ENCODE assay signal across 1 cellular context in the genomic region with DNA sequence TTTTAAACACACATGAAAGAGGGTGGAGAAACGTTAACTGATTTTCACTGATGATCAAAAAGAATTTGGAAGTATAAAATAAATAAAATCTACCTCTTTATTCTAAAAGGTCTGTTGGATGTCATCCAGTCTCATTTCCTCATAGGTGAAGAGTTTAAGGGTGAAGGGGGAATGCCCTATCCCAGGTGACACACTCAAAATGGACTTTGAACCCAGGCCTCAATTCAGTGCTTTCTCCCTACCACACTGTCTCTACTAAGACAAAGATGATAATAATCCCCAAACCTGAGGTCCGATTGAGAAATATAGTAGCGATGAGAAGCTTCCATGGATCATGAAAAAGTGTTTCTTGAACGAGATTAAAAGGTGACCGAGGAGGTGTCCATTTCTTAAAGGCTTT.
TF ChIP-seq lines count a peak whose summit lies in the region.

No MANE protein-coding gene starts in this region.

TF ChIP-seq in liver, 16 proteins besides CTCF, POLR2A, EP300 and RAD21 (continued from another document):
- peak; percentile 91 for TF ChIP-seq HNF4G (IDR thresholded peaks at IDR 0.05)
- peak; percentile 53 for TF ChIP-seq FOXA1 (IDR thresholded peaks at IDR 0.05)
- peak; percentile 92 for TF ChIP-seq NR2F2 (IDR thresholded peaks at IDR 0.05)
- peak; percentile 82 to 91 for TF ChIP-seq JUND (IDR thresholded peaks at IDR 0.05)
- TF ChIP-seq YY1 (IDR thresholded peaks at IDR 0.05) = peak; percentile 47
- TF ChIP-seq MAX (IDR thresholded peaks at IDR 0.05) = peak; percentile 67
- TF ChIP-seq GABPA (IDR thresholded peaks at IDR 0.05 in 1 of 2, conservative IDR thresholded peaks at IDR 0.05 in 1 of 2) = no peak
- TF ChIP-seq EGR1 (IDR thresholded peaks at IDR 0.05; ENCODE audit: low read depth in 2 of 2) = peak; percentile 30 to 44
- peak; percentile 48 for TF ChIP-seq FOXA2 (IDR thresholded peaks at IDR 0.05)
- TF ChIP-seq RXRA (IDR thresholded peaks at IDR 0.05) = peak; percentile 100
- TF ChIP-seq, protein P1, sequence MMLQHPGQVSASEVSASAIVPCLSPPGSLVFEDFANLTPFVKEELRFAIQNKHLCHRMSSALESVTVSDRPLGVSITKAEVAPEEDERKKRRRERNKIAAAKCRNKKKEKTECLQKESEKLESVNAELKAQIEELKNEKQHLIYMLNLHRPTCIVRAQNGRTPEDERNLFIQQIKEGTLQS (IDR thresholded peaks at IDR 0.05) = peak; percentile 82
- TF ChIP-seq, protein P2, sequence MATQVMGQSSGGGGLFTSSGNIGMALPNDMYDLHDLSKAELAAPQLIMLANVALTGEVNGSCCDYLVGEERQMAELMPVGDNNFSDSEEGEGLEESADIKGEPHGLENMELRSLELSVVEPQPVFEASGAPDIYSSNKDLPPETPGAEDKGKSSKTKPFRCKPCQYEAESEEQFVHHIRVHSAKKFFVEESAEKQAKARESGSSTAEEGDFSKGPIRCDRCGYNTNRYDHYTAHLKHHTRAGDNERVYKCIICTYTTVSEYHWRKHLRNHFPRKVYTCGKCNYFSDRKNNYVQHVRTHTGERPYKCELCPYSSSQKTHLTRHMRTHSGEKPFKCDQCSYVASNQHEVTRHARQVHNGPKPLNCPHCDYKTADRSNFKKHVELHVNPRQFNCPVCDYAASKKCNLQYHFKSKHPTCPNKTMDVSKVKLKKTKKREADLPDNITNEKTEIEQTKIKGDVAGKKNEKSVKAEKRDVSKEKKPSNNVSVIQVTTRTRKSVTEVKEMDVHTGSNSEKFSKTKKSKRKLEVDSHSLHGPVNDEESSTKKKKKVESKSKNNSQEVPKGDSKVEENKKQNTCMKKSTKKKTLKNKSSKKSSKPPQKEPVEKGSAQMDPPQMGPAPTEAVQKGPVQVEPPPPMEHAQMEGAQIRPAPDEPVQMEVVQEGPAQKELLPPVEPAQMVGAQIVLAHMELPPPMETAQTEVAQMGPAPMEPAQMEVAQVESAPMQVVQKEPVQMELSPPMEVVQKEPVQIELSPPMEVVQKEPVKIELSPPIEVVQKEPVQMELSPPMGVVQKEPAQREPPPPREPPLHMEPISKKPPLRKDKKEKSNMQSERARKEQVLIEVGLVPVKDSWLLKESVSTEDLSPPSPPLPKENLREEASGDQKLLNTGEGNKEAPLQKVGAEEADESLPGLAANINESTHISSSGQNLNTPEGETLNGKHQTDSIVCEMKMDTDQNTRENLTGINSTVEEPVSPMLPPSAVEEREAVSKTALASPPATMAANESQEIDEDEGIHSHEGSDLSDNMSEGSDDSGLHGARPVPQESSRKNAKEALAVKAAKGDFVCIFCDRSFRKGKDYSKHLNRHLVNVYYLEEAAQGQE (IDR thresholded peaks at IDR 0.05) = peak; percentile 83
- TF ChIP-seq TAF1 (conservative IDR thresholded peaks at IDR 0.05) = no peak
- peak; percentile 50 for TF ChIP-seq ZBTB33 (IDR thresholded peaks at IDR 0.05)
- peak; percentile 97 for TF ChIP-seq SP1 (IDR thresholded peaks at IDR 0.05)
